In the genomic region with DNA sequence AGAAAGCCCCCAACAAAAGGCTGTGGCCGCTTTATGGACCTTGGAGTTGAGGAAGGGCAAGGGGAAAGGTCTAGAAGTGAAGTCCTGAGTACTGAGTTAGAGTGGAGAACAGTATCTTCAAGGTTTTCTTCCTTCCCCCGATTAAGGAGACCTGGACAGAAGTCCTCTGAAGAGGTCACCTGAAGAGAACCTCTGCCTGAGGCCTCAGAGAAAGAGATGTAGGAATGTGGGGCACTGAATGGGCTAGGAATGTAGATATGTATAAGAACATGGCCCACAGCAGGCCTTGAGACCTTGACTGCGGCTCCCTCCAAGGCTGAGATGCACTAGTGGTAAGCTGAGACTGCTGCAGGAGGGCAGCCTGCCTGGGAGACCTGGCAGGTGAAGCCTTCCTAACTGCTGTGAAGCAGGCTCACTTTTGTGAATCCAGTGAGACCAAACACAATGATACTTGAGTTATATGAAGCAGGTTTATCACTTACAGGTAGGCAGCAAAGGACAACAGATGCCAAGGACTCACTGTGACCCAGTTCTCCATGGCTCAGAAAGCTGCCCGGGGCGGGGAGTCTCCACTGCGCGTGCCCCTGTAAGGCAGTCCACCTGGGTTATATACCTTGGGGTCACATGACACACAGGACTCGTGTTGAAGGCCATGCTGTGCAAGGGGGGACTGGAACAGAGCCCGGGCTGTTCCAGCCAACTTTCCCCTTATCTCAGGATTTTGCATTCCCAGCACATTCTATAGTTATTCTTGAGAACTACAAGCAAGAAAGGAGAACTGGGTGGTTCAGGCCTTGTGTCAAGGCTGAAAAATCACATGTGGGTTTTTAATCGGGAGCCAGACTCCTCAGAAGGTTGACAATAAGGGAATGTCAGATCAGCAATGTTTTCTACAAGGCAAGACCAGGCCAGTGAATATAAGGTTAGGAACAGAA, we compare ENCODE assay signal across 28 cellular contexts.
DNase-seq lines count a peak whose midpoint lies in the region; ATAC-seq, FAIRE-seq and TF ChIP-seq lines count a peak whose summit lies in the region.
"Had no signal": no experiment of that assay in that cellular context is flagged by ENCODE, and none has a peak within 500 bp of the region (broad histone marks: within the 10 kb centered on the region; RNA-seq: fewer than 3 reads in every experiment).

No MANE protein-coding gene starts in this region.

- no peaks in the 10 kb centered on the region for H3K9me3 Mint-ChIP-seq in mesothelial cell of epicardium
- H3K9me3 Mint-ChIP-seq: activated naive CD4-positive, alpha-beta T cell treated with anti-CD3 and anti-CD28 coated beads for 36 hours; central memory CD8-positive, alpha-beta T cell; T-cell had no signal

- H3K4me3 Mint-ChIP-seq in mesothelial cell of epicardium, result no peak overlapping the region
- H3K4me3 Mint-ChIP-seq: activated naive CD4-positive, alpha-beta T cell treated with anti-CD3 and anti-CD28 coated beads for 36 hours; central memory CD8-positive, alpha-beta T cell; T-cell had no signal

- TF ChIP-seq POLR2A in GM18505 (IDR thresholded peaks at IDR 0.05; ENCODE audit: borderline replicate concordance, extremely low read depth, insufficient read depth, insufficient read length), result no peak

- TF ChIP-seq CTCF in cardiac muscle cell (IDR thresholded peaks at IDR 0.05; ENCODE audit: low read depth, low read length) (no peak), bronchial epithelial cell (IDR thresholded peaks at IDR 0.05; ENCODE audit: insufficient read depth, low read length, severe bottlenecking) (no peak), mesothelial cell of epicardium (IDR thresholded peaks at IDR 0.05; ENCODE audit: unreplicated experiment) (no peak)

- peaks cover 74% of the 10 kb centered on the region for H3K4me1 Mint-ChIP-seq in mesothelial cell of epicardium
- H3K4me1 Mint-ChIP-seq: central memory CD8-positive, alpha-beta T cell; T-cell had no signal

- DNase-seq in cardiac muscle cell (ENCODE audit: low read depth in 1 of 2, low spot score in 1 of 2) (peak in 1 of 2 donors; percentile 65), Right ventricle myocardium superior (no peak), bronchial epithelial cell (ENCODE audit: low read depth) (no peak), mesothelial cell of epicardium (ENCODE audit: low spot score in 2 of 2, unreplicated experiment in 2 of 2) (no peak), aorta (no peak), G401 (ENCODE audit: low spot score) (no peak), 8988T (no peak)
- DNase-seq: activated CD4-positive, alpha-beta T cell treated with anti-CD3 and anti-CD28 coated beads for 4 hours; activated naive CD4-positive, alpha-beta T cell treated with anti-CD3 and anti-CD28 coated beads for 36 hours; activated T-cell treated with anti-CD3 and anti-CD28 coated beads, Interleukin-2, amount 50 U/mL, for 48 hours; amygdala; BE2C; dorsolateral prefrontal cortex; foreskin melanocyte; H7; lower lobe of right lung; nucleus accumbens; PC-9; SIG-M5; spleen; stimulated activated CD4-positive, alpha-beta T cell treated with anti-CD3 and anti-CD28 coated beads, Interleukin-4, amount 100 ng/mL, for 24 hours; T-cell; upper lobe of left lung had no signal

- ATAC-seq in Right ventricle myocardium superior (ENCODE audit: poor library complexity) (no peak), aorta (ENCODE audit: low FRiP score) (peak; percentile 22), GM18505 (IDR thresholded peaks at IDR 0.05; ENCODE audit: unreplicated experiment) (no peak)
- ATAC-seq: T-cell had no signal

- H3K27ac ChIP-seq in cardiac muscle cell (peak overlapping the region; percentile 41), aorta (ENCODE audit: low read depth in 1 of 2, low read length in 2 of 2) (no peak overlapping the region)
- H3K27ac ChIP-seq: dorsolateral prefrontal cortex, epithelial cell of prostate, KMS-11, lower lobe of right lung, PC-9, spleen, upper lobe of left lung had no signal

- no peaks in the 10 kb centered on the region for H3K27me3 Mint-ChIP-seq in mesothelial cell of epicardium (ENCODE audit: low read depth)

- no peaks in the 10 kb centered on the region for H3K36me3 Mint-ChIP-seq in mesothelial cell of epicardium
- H3K36me3 Mint-ChIP-seq: T-cell had no signal

- H3K27ac Mint-ChIP-seq in mesothelial cell of epicardium, result peak overlapping the region; percentile 89
- H3K27ac Mint-ChIP-seq: activated naive CD4-positive, alpha-beta T cell treated with anti-CD3 and anti-CD28 coated beads for 36 hours; T-cell had no signal

- peaks cover 16% of the 10 kb centered on the region for H3K4me1 ChIP-seq in cardiac muscle cell (ENCODE audit: low read depth)
- no peaks in the 10 kb centered on the region for H3K4me1 ChIP-seq in aorta (ENCODE audit: control insufficient read depth in 1 of 2, insufficient read depth in 2 of 2, low read length in 2 of 2)
- H3K4me1 ChIP-seq: lower lobe of right lung, spleen, upper lobe of left lung had no signal

- H3K4me3 ChIP-seq in cardiac muscle cell (no peak overlapping the region), bronchial epithelial cell (ENCODE audit: low read depth, low read length) (no peak overlapping the region), aorta (ENCODE audit: low read length in 2 of 2) (no peak overlapping the region)
- H3K4me3 ChIP-seq: dorsolateral prefrontal cortex, lower lobe of right lung, PC-9, spleen, upper lobe of left lung had no signal

- FAIRE-seq in bronchial epithelial cell (lab: Jason Lieb, UNC), result peak; percentile 18
- FAIRE-seq: TTC549 had no signal

- intact Hi-C loops in Right ventricle myocardium superior (cut with DNase I) (no loop called here), aorta (cut with DNase I) (no loop called here)

- H3K36me3 ChIP-seq in cardiac muscle cell (no peaks in the 10 kb centered on the region), bronchial epithelial cell (ENCODE audit: control insufficient read depth, insufficient read depth, low read length) (no peaks in the 10 kb centered on the region), aorta (ENCODE audit: control insufficient read depth in 1 of 2, insufficient read depth in 2 of 2, low read length in 1 of 2) (no peaks in the 10 kb centered on the region)
- H3K36me3 ChIP-seq: BE2C, lower lobe of right lung, spleen, upper lobe of left lung had no signal

- in situ Hi-C loops in G401 (cut with HindIII; ENCODE audit: low sequenced_read_pairs), result no loop called here

- H3K27me3 ChIP-seq in cardiac muscle cell (no peaks in the 10 kb centered on the region), bronchial epithelial cell (ENCODE audit: control insufficient read depth, insufficient read depth, low read length) (no peaks in the 10 kb centered on the region), aorta (ENCODE audit: control insufficient read depth in 1 of 2, insufficient read depth in 2 of 2, low read length in 1 of 2) (no peaks in the 10 kb centered on the region)
- H3K27me3 ChIP-seq: dorsolateral prefrontal cortex, spleen, upper lobe of left lung had no signal

- WGBS in aorta, 2 donors, result 67% methylated on average over 10 of the region's 10 CpGs

- H3K9me3 ChIP-seq in cardiac muscle cell (ENCODE audit: low read depth) (no peaks in the 10 kb centered on the region), aorta (ENCODE audit: control insufficient read depth, low read length) (no peaks in the 10 kb centered on the region)
- H3K9me3 ChIP-seq: BE2C, lower lobe of right lung, spleen, upper lobe of left lung had no signal
